In genomic region chr4:73505567-73505966, GRCh38 we compare ENCODE assay signal across 25 cellular contexts. TPM values are rescaled to one million over a fixed set of nuclear protein-coding genes. Genes with fewer than 3 reads are reported as not detected.
DNase-seq lines count a peak whose midpoint lies in the region; ATAC-seq and TF ChIP-seq lines count a peak whose summit lies in the region.
"Had no signal": no experiment of that assay in that cellular context is flagged by ENCODE, and none has a peak within 500 bp of the region (broad histone marks: within the 10 kb centered on the region; RNA-seq: fewer than 3 reads in every experiment).

No MANE protein-coding gene starts in this region.

- H3K9me3 ChIP-seq in liver (ENCODE audit: control insufficient read depth in 4 of 4, low read length in 3 of 4) (no peaks in the 10 kb centered on the region), right lobe of liver (no peaks in the 10 kb centered on the region), OCI-LY7 (ENCODE audit: low read length) (no peaks in the 10 kb centered on the region)
- H3K9me3 ChIP-seq: BLaER1 had no signal

- TF ChIP-seq POLR2A in right lobe of liver (IDR thresholded peaks at IDR 0.05), result no peak

- BruUV-seq in OCI-LY7 (replicated peaks; lab: Mats Ljungman, UMichigan), result no TSS peak

- ATAC-seq in right lobe of liver, result no peak
- ATAC-seq in activated T-cell treated with anti-CD3 and anti-CD28 coated beads, Interleukin-2, amount 50 U/mL, for 72 hours (replicated peaks in 1 of 2), result no peak
- ATAC-seq: T-helper 17 cell had no signal

- peak overlapping the region; percentile 27 for H3K4me2 ChIP-seq in OCI-LY7 (ENCODE audit: low read length)
- H3K4me2 ChIP-seq: BLaER1 had no signal

- H3K27me3 ChIP-seq in liver (ENCODE audit: control insufficient read depth in 4 of 4, insufficient read depth in 4 of 4, low read length in 3 of 4) (no peaks in the 10 kb centered on the region), right lobe of liver (no peaks in the 10 kb centered on the region)
- H3K27me3 ChIP-seq: BLaER1 had no signal

- no peaks in the 10 kb centered on the region for H3K36me3 Mint-ChIP-seq in activated T-cell treated with anti-CD3 and anti-CD28 coated beads, Interleukin-2, amount 50 U/mL, for 72 hours (ENCODE audit: insufficient read depth in 2 of 2)
- H3K36me3 Mint-ChIP-seq: CD4-positive, CD25-positive, alpha-beta regulatory T cell had no signal

- H3K4me1 Mint-ChIP-seq in activated T-cell treated with anti-CD3 and anti-CD28 coated beads, Interleukin-2, amount 50 U/mL, for 72 hours (ENCODE audit: low read depth), result no peaks in the 10 kb centered on the region
- H3K4me1 Mint-ChIP-seq: CD4-positive, CD25-positive, alpha-beta regulatory T cell had no signal

- no peak overlapping the region for H3K4me3 Mint-ChIP-seq in activated T-cell treated with anti-CD3 and anti-CD28 coated beads, Interleukin-2, amount 50 U/mL, for 72 hours
- H3K4me3 Mint-ChIP-seq: CD4-positive, CD25-positive, alpha-beta regulatory T cell; T-helper 17 cell had no signal

- TF ChIP-seq RAD21 in liver (IDR thresholded peaks at IDR 0.05), result no peak

- POLR2A ChIA-PET in OCI-LY7 (lab: Charles Lee), result no interaction called here

- H3K4me3 ChIP-seq in liver (ENCODE audit: low read depth in 1 of 3, low read length in 3 of 3) (no peak overlapping the region), right lobe of liver (no peak overlapping the region), OCI-LY7 (ENCODE audit: low read depth, low read length, poor library complexity, severe bottlenecking) (no peak overlapping the region)
- H3K4me3 ChIP-seq: BLaER1, SK-N-MC had no signal

- H3K36me3 ChIP-seq in liver (ENCODE audit: control insufficient read depth in 4 of 4, insufficient read depth in 3 of 4, low read depth in 1 of 4, low read length in 3 of 4), result peaks cover 5 to 42% (median 11%) of the 10 kb centered on the region in 4 donors
- H3K36me3 ChIP-seq in right lobe of liver, result peaks cover 0 to 32% (median 15%) of the 10 kb centered on the region in 4 donors
- no peaks in the 10 kb centered on the region for H3K36me3 ChIP-seq in OCI-LY7 (ENCODE audit: insufficient read depth, low read length)
- H3K36me3 ChIP-seq: BLaER1 had no signal

- 91% methylated on average over 2 of the region's 2 CpGs for WGBS in liver
- WGBS in right lobe of liver (ENCODE audit: insufficient coverage, low coverage, low lambda C conversion rate, missing lambda C conversion rate), result 71% methylated on average over 2 of the region's 2 CpGs

- TF ChIP-seq CTCF in liver (IDR thresholded peaks at IDR 0.05; ENCODE audit: low read depth, low read length, missing input control), result no peak
- no peak for TF ChIP-seq CTCF in right lobe of liver (IDR thresholded peaks at IDR 0.05)
- TF ChIP-seq CTCF in OCI-LY7 (conservative IDR thresholded peaks at IDR 0.05; ENCODE audit: low read length), result no peak

- H3K27me3 Mint-ChIP-seq in activated T-cell treated with anti-CD3 and anti-CD28 coated beads, Interleukin-2, amount 50 U/mL, for 72 hours (ENCODE audit: low read depth), result no peaks in the 10 kb centered on the region
- H3K27me3 Mint-ChIP-seq: CD4-positive, CD25-positive, alpha-beta regulatory T cell had no signal

- no peaks in the 10 kb centered on the region for H3K9me3 Mint-ChIP-seq in activated T-cell treated with anti-CD3 and anti-CD28 coated beads, Interleukin-2, amount 50 U/mL, for 72 hours

- H3K9ac ChIP-seq in liver (ENCODE audit: low read depth in 1 of 2, low read length in 2 of 2), result no peak overlapping the region
- H3K9ac ChIP-seq: BLaER1 had no signal

- DNase-seq in right lobe of liver (no peak), MV-4-11 (lab: John Stamatoyannopoulos, UW) (peak; percentile 66), OCI-LY7 (ENCODE audit: low spot score) (peak; percentile 20), HuH-7 (ENCODE audit: low spot score) (no peak), NCI-H2171 (lab: John Stamatoyannopoulos, UW) (no peak)
- no peak for DNase-seq in activated T-cell treated with anti-CD3 and anti-CD28 coated beads, Interleukin-2, amount 50 U/mL, for 72 hours
- DNase-seq: CD4-positive, CD25-positive, alpha-beta regulatory T cell; Kasumi-1; NCI-H1048; NCI-H1417; NCI-H1694 treated with DMSO at 0.1 percent for 48 hours; NCI-H2081; NCI-H226; NCI-H510A; NCI-H69; SHP77; T-helper 17 cell had no signal

- peaks cover 5% of the 10 kb centered on the region; the same call in 1 of the 2 replicates for H3K9me2 ChIP-seq in OCI-LY7 (ENCODE audit: insufficient read depth, low read length)

- no peak overlapping the region for H3K27ac Mint-ChIP-seq in activated T-cell treated with anti-CD3 and anti-CD28 coated beads, Interleukin-2, amount 50 U/mL, for 72 hours
- H3K27ac Mint-ChIP-seq: CD4-positive, CD25-positive, alpha-beta regulatory T cell; T-helper 17 cell had no signal

- H3K27ac ChIP-seq in liver (ENCODE audit: low read depth in 1 of 2, low read length in 2 of 2), result peak overlapping the region; percentile 13 to 80
- H3K27ac ChIP-seq in right lobe of liver, result peak overlapping the region in 1 of 3 donors; percentile 81
- H3K27ac ChIP-seq in OCI-LY7 (ENCODE audit: low read depth, low read length, poor library complexity, severe bottlenecking), result no peak overlapping the region
- H3K27ac ChIP-seq: BLaER1, RWPE1, SK-N-MC had no signal

- H3K79me2 ChIP-seq in OCI-LY7 (ENCODE audit: insufficient read depth, low read depth, low read length), result no peaks in the 10 kb centered on the region

- no peak overlapping the region for H2AFZ ChIP-seq in OCI-LY7 (ENCODE audit: low read length)

- CTCF ChIA-PET in OCI-LY7 (lab: Charles Lee; ENCODE audit: unreplicated experiment), result no interaction called here

- H4K20me1 ChIP-seq in OCI-LY7 (ENCODE audit: insufficient read depth, low read length), result no peaks in the 10 kb centered on the region
- H4K20me1 ChIP-seq: BLaER1 had no signal

- H3K4me1 ChIP-seq in liver (ENCODE audit: control insufficient read depth in 4 of 4, insufficient read depth in 4 of 4, low read length in 3 of 4) (peaks cover 5 to 63% (median 32%) of the 10 kb centered on the region in 4 donors), right lobe of liver (peaks cover 0 to 70% (median 29%) of the 10 kb centered on the region in 4 donors), OCI-LY7 (ENCODE audit: insufficient read depth, low read length, poor library complexity, severe bottlenecking) (peaks cover 13% of the 10 kb centered on the region)
- H3K4me1 ChIP-seq: BLaER1 had no signal

- intact Hi-C loops in right lobe of liver (cut with DNase I), result no loop called here
- intact Hi-C loops in OCI-LY7 (cut with micrococcal nuclease; ENCODE audit: unreplicated experiment), result no loop called here

TF ChIP-seq in liver, 16 proteins besides CTCF, POLR2A, EP300 and RAD21:
- TF ChIP-seq EGR1 (IDR thresholded peaks at IDR 0.05; ENCODE audit: low read depth in 2 of 2) (no peak), RXRA (IDR thresholded peaks at IDR 0.05) (no peak), GABPA (IDR thresholded peaks at IDR 0.05 in 1 of 2, conservative IDR thresholded peaks at IDR 0.05 in 1 of 2) (no peak), YY1 (IDR thresholded peaks at IDR 0.05) (no peak)
TF ChIP-seq in liver: peak in this region for 0.

RNA-seq across cellular contexts. Expression of gene AFM, which starts 24.0 kb away (rescaled TPM):
- total RNA-seq in liver, result 100 to 1,000 TPM in 1 of 2 donors, 10 to 100 TPM in 1; 40.1 to 274 TPM
- polyA plus RNA-seq in liver, result 100 to 1,000 TPM in 1 of 2 donors, 10 to 100 TPM in 1; 96.3 to 232 TPM
- 100 to 1,000 TPM; 129 to 320 (median 169) TPM for total RNA-seq in right lobe of liver
- total RNA-seq in OCI-LY7 (2014; rRNA removed; shearing (Covaris generic)), result not detected in 2 replicates
- total RNA-seq in OCI-LY7 (2022), result not detected in 2 replicates
- not detected for total RNA-seq in activated T-cell treated with anti-CD3 and anti-CD28 coated beads, Interleukin-2, amount 50 U/mL, for 72 hours
- total RNA-seq: CD4-positive, CD25-positive, alpha-beta regulatory T cell; Daoy; H4; HT-29; T-helper 17 cell had no signal
- polyA plus RNA-seq: AG04450; CD4-positive, CD25-positive, alpha-beta regulatory T cell had no signal

Comparison
In these comparisons a context has a peak if more than half of its experiments do, and no peak if none do; other contexts are left out.
1. DNase-seq: peak in MV-4-11 (single experiment) and OCI-LY7 (single experiment); none in right lobe of liver (0 of 3), activated T-cell treated with anti-CD3 and anti-CD28 coated beads, Interleukin-2, amount 50 U/mL, for 72 hours (0 of 2), HuH-7 (single experiment) and NCI-H2171 (single experiment).
2. RNA of gene AFM, which starts 24.0 kb away (total RNA-seq): 40.1 to 274 TPM in liver and 129 to 320 TPM in right lobe of liver; not detected in OCI-LY7 and not detected in activated T-cell treated with anti-CD3 and anti-CD28 coated beads, Interleukin-2, amount 50 U/mL, for 72 hours; every median in the first group is over 10 times any median in the second.